In genomic region chr10:31483546-31483945, GRCh38 we compare ENCODE assay signal across 2 cellular contexts.
TF ChIP-seq lines count a peak whose summit lies in the region.

No MANE protein-coding gene starts in this region.

TF ChIP-seq in liver, 16 proteins besides CTCF, POLR2A, EP300 and RAD21:
- TF ChIP-seq, protein P1, sequence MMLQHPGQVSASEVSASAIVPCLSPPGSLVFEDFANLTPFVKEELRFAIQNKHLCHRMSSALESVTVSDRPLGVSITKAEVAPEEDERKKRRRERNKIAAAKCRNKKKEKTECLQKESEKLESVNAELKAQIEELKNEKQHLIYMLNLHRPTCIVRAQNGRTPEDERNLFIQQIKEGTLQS (IDR thresholded peaks at IDR 0.05): no peak
- TF ChIP-seq FOXA1 (IDR thresholded peaks at IDR 0.05): no peak
- TF ChIP-seq, protein P2, sequence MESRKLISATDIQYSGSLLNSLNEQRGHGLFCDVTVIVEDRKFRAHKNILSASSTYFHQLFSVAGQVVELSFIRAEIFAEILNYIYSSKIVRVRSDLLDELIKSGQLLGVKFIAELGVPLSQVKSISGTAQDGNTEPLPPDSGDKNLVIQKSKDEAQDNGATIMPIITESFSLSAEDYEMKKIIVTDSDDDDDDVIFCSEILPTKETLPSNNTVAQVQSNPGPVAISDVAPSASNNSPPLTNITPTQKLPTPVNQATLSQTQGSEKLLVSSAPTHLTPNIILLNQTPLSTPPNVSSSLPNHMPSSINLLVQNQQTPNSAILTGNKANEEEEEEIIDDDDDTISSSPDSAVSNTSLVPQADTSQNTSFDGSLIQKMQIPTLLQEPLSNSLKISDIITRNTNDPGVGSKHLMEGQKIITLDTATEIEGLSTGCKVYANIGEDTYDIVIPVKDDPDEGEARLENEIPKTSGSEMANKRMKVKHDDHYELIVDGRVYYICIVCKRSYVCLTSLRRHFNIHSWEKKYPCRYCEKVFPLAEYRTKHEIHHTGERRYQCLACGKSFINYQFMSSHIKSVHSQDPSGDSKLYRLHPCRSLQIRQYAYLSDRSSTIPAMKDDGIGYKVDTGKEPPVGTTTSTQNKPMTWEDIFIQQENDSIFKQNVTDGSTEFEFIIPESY (IDR thresholded peaks at IDR 0.05): peak; percentile 20
- TF ChIP-seq FOXA2 (IDR thresholded peaks at IDR 0.05): no peak
- TF ChIP-seq JUND (IDR thresholded peaks at IDR 0.05): no peak
- TF ChIP-seq SP1 (IDR thresholded peaks at IDR 0.05): no peak
- TF ChIP-seq RXRA (IDR thresholded peaks at IDR 0.05): peak; percentile 8 to 28
- TF ChIP-seq, protein P3, sequence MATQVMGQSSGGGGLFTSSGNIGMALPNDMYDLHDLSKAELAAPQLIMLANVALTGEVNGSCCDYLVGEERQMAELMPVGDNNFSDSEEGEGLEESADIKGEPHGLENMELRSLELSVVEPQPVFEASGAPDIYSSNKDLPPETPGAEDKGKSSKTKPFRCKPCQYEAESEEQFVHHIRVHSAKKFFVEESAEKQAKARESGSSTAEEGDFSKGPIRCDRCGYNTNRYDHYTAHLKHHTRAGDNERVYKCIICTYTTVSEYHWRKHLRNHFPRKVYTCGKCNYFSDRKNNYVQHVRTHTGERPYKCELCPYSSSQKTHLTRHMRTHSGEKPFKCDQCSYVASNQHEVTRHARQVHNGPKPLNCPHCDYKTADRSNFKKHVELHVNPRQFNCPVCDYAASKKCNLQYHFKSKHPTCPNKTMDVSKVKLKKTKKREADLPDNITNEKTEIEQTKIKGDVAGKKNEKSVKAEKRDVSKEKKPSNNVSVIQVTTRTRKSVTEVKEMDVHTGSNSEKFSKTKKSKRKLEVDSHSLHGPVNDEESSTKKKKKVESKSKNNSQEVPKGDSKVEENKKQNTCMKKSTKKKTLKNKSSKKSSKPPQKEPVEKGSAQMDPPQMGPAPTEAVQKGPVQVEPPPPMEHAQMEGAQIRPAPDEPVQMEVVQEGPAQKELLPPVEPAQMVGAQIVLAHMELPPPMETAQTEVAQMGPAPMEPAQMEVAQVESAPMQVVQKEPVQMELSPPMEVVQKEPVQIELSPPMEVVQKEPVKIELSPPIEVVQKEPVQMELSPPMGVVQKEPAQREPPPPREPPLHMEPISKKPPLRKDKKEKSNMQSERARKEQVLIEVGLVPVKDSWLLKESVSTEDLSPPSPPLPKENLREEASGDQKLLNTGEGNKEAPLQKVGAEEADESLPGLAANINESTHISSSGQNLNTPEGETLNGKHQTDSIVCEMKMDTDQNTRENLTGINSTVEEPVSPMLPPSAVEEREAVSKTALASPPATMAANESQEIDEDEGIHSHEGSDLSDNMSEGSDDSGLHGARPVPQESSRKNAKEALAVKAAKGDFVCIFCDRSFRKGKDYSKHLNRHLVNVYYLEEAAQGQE (IDR thresholded peaks at IDR 0.05): no peak
- TF ChIP-seq, protein P4, sequence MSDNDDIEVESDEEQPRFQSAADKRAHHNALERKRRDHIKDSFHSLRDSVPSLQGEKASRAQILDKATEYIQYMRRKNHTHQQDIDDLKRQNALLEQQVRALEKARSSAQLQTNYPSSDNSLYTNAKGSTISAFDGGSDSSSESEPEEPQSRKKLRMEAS (IDR thresholded peaks at IDR 0.05): no peak
- peak in 1 of 2 donors; percentile 46 for TF ChIP-seq HNF4A (conservative IDR thresholded peaks at IDR 0.05)
- no peak for TF ChIP-seq NR2F2 (IDR thresholded peaks at IDR 0.05)
- TF ChIP-seq EGR1 (IDR thresholded peaks at IDR 0.05; ENCODE audit: low read depth in 2 of 2): no peak
- no peak for TF ChIP-seq HNF4G (IDR thresholded peaks at IDR 0.05)
- no peak for TF ChIP-seq GABPA (IDR thresholded peaks at IDR 0.05 in 1 of 2, conservative IDR thresholded peaks at IDR 0.05 in 1 of 2)
- TF ChIP-seq TAF1 (conservative IDR thresholded peaks at IDR 0.05): no peak
- peak; percentile 56 for TF ChIP-seq YY1 (IDR thresholded peaks at IDR 0.05)

TF ChIP-seq in HepG2, 621 proteins besides CTCF, POLR2A, EP300 and RAD21 (continued from another document):
- TF ChIP-seq CEBPG (CRISPR knock-in tag; IDR thresholded peaks at IDR 0.05) (no peak), KDM4B (CRISPR knock-in tag; IDR thresholded peaks at IDR 0.05) (no peak), THYN1 (CRISPR knock-in tag; IDR thresholded peaks at IDR 0.05; ENCODE audit: borderline replicate concordance, low read depth) (no peak), BHLHE40 (IDR thresholded peaks at IDR 0.05; ENCODE audit: low read length) (no peak), SRF (IDR thresholded peaks at IDR 0.05; ENCODE audit: low read depth, low read length) (no peak)
